9 cellular contexts compared by ENCODE assay signal in genomic region chr5:154647760-154648143, GRCh38.
DNase-seq lines count a peak whose midpoint lies in the region; ATAC-seq, FAIRE-seq and TF ChIP-seq lines count a peak whose summit lies in the region.
"Had no signal": no experiment of that assay in that cellular context is flagged by ENCODE, and none has a peak within 500 bp of the region (broad histone marks: within the 10 kb centered on the region; RNA-seq: fewer than 3 reads in every experiment).

No MANE protein-coding gene starts in this region.

- TF ChIP-seq EP300 in K562 (IDR thresholded peaks at IDR 0.05; ENCODE audit: low read length) (no peak), suprapubic skin (IDR thresholded peaks at IDR 0.05) (no peak)

- no peak for DNase-seq in activated naive CD4-positive, alpha-beta T cell treated with anti-CD3 and anti-CD28 coated beads for 36 hours
- no peak for DNase-seq in activated naive CD4-positive, alpha-beta T cell (lab: John Stamatoyannopoulos, UW)
- DNase-seq in K562 (ENCODE audit: extremely low read depth in 1 of 4, low spot score in 3 of 4): peak in 1 of 4 experiments; percentile 14
- DNase-seq in memory B cell (ENCODE audit: low spot score in 2 of 2): no peak
- no peak for DNase-seq in suprapubic skin (ENCODE audit: low spot score in 2 of 2)
- no peak for DNase-seq in GM13976 (ENCODE audit: low spot score)

- H3K4me2 ChIP-seq in K562 (ENCODE audit: insufficient read depth, low read length): peak overlapping the region; percentile 75

- H3K79me2 ChIP-seq in K562 (ENCODE audit: control insufficient read depth, insufficient read depth, low read length): no peaks in the 10 kb centered on the region

- TF ChIP-seq CTCF in K562 (IDR thresholded peaks at IDR 0.05 in 2 of 3, conservative IDR thresholded peaks at IDR 0.05 in 1 of 3; ENCODE audit: insufficient read depth in 2 of 3, low read depth in 1 of 3, low read length in 3 of 3): no peak
- no peak for TF ChIP-seq CTCF in suprapubic skin (IDR thresholded peaks at IDR 0.05)
- TF ChIP-seq CTCF in GM13976 (IDR thresholded peaks at IDR 0.05; ENCODE audit: borderline replicate concordance, control extremely low read depth, extremely low read depth, insufficient read depth, missing control alignments): no peak

- no peaks in the 10 kb centered on the region for H3K9me3 ChIP-seq in K562 (replicated peaks; ENCODE audit: control insufficient read depth, insufficient read depth, low read depth, low read length)
- H3K9me3 ChIP-seq in suprapubic skin: no peaks in the 10 kb centered on the region

- ATAC-seq in K562 (peak; percentile 31), memory B cell (ENCODE audit: low read depth) (no peak), HG03095 (IDR thresholded peaks at IDR 0.05; ENCODE audit: unreplicated experiment) (no peak), GM18502 (IDR thresholded peaks at IDR 0.05; ENCODE audit: poor library complexity, unreplicated experiment) (no peak)

- H3K36me3 ChIP-seq in K562 (ENCODE audit: control insufficient read depth, insufficient read depth, low read length) (no peaks in the 10 kb centered on the region), suprapubic skin (no peaks in the 10 kb centered on the region)

- peak overlapping the region; percentile 48 to 91; a peak in 3 of 4 replicates for H3K9ac ChIP-seq in K562 (ENCODE audit: insufficient read depth in 1 of 2, low read depth in 2 of 2, low read length in 2 of 2)

- POLR2A ChIA-PET in K562 (lab: Yijun Ruan, JAX): interaction anchor here (0.6 to 1.5 kb wide), 6 partner anchors 16 to 401 kb away, joined by 3 to 4 read pairs (median 3); no protein-coding TSS in a partner anchor

- peaks cover 16% of the 10 kb centered on the region for H3K27me3 Mint-ChIP-seq in activated naive CD4-positive, alpha-beta T cell treated with anti-CD3 and anti-CD28 coated beads for 36 hours (ENCODE audit: low read depth)
- H3K27me3 Mint-ChIP-seq in memory B cell: peaks cover 3% of the 10 kb centered on the region

- H3K9me3 Mint-ChIP-seq in activated naive CD4-positive, alpha-beta T cell treated with anti-CD3 and anti-CD28 coated beads for 36 hours: peaks cover 9% of the 10 kb centered on the region
- peaks cover 5% of the 10 kb centered on the region for H3K9me3 Mint-ChIP-seq in memory B cell

- H3K27ac ChIP-seq in K562 (ENCODE audit: extremely low read depth, low read depth, low read length): peak overlapping the region; percentile 24; the same call in 1 of the 3 replicates
- H3K27ac ChIP-seq in suprapubic skin: no peak overlapping the region

- CTCF ChIA-PET in activated naive CD4-positive, alpha-beta T cell treated with anti-CD3 and anti-CD28 coated beads for 36 hours (lab: Charles Lee): interaction anchor here (0.8 to 0.9 kb wide), 3 partner anchors 20 to 174 kb away, joined by 3 to 4 read pairs (median 3); no protein-coding TSS in a partner anchor
- CTCF ChIA-PET in K562 (lab: Yijun Ruan, JAX; ENCODE audit: low intra/inter-chr PET ratio): interaction anchor here (0.6 to 1.3 kb wide), 2 partner anchors 164 to 402 kb away, joined by 3 to 7 read pairs; no protein-coding TSS in a partner anchor

- no peak for TF ChIP-seq RAD21 in K562 (CRISPR knock-in tag; conservative IDR thresholded peaks at IDR 0.05 in 1 of 2, IDR thresholded peaks at IDR 0.05 in 1 of 2)

- intact Hi-C loops in activated naive CD4-positive, alpha-beta T cell treated with anti-CD3 and anti-CD28 coated beads for 36 hours (cut with micrococcal nuclease): no loop called here
- intact Hi-C loops in K562 (cut with micrococcal nuclease): loop anchor here (10.0 kb wide), 1 partner anchor 647 kb away; no protein-coding TSS in a partner anchor

- H3K27ac Mint-ChIP-seq in activated naive CD4-positive, alpha-beta T cell treated with anti-CD3 and anti-CD28 coated beads for 36 hours: no peak overlapping the region
- no peak overlapping the region for H3K27ac Mint-ChIP-seq in memory B cell

- no peak for FAIRE-seq in K562 (lab: Jason Lieb, UNC)
- FAIRE-seq: GM19239 had no signal

- H3K27me3 ChIP-seq in K562 (ENCODE audit: control insufficient read depth in 2 of 2, insufficient read depth in 2 of 2, low read length in 2 of 2) (no peaks in the 10 kb centered on the region), suprapubic skin (no peaks in the 10 kb centered on the region)

- in situ Hi-C loops in K562 (cut with MboI) (loop anchor here (10.0 to 25.0 kb wide), 3 partner anchors 157 to 640 kb away; partner anchors contain the start of gene KIF4B), GM13976 (cut with MboI; ENCODE audit: low sequenced_read_pairs, unreplicated experiment) (no loop called here)

- peaks cover 12% of the 10 kb centered on the region for H3K4me1 Mint-ChIP-seq in activated naive CD4-positive, alpha-beta T cell treated with anti-CD3 and anti-CD28 coated beads for 36 hours (ENCODE audit: low read depth)
- peaks cover 16% of the 10 kb centered on the region for H3K4me1 Mint-ChIP-seq in memory B cell

- TF ChIP-seq POLR2A in K562 (conservative IDR thresholded peaks at IDR 0.05) (no peak), suprapubic skin (IDR thresholded peaks at IDR 0.05) (no peak)

- H3K4me3 ChIP-seq in K562 (peak overlapping the region; percentile 20; the same call in 1 of the 2 replicates), suprapubic skin (peak overlapping the region; percentile 43)

- H3K4me1 ChIP-seq in K562 (replicated peaks in 1 of 2; ENCODE audit: control insufficient read depth in 2 of 2, insufficient read depth in 2 of 2, low read length in 2 of 2): peaks cover 32 to 36% of the 10 kb centered on the region in 2 experiments
- H3K4me1 ChIP-seq in suprapubic skin: peaks cover 9% of the 10 kb centered on the region

- no TSS peak for BruUV-seq in K562 (replicated peaks; lab: Mats Ljungman, UMichigan)

- no peaks in the 10 kb centered on the region for H3K9me1 ChIP-seq in K562 (ENCODE audit: control insufficient read depth, insufficient read depth, low read length)

- peak overlapping the region; percentile 91 for H2AFZ ChIP-seq in K562 (ENCODE audit: low read depth, low read length)

- whole genome bisulfite sequencing in K562 (ENCODE audit: insufficient coverage, low coverage, missing lambda C conversion rate): 25% methylated on average over 6 of the region's 6 CpGs
- 69% methylated on average over 6 of the region's 6 CpGs for WGBS in suprapubic skin

- no peaks in the 10 kb centered on the region for H3K36me3 Mint-ChIP-seq in activated naive CD4-positive, alpha-beta T cell treated with anti-CD3 and anti-CD28 coated beads for 36 hours (ENCODE audit: low read depth)
- H3K36me3 Mint-ChIP-seq in memory B cell: peaks cover 4% of the 10 kb centered on the region

- H4K20me1 ChIP-seq in K562 (replicated peaks; ENCODE audit: control insufficient read depth, insufficient read depth, low read length): no peaks in the 10 kb centered on the region

- H3K4me3 Mint-ChIP-seq in activated naive CD4-positive, alpha-beta T cell treated with anti-CD3 and anti-CD28 coated beads for 36 hours: peak overlapping the region; percentile 55
- H3K4me3 Mint-ChIP-seq in memory B cell: peak overlapping the region; percentile 89

TF ChIP-seq in K562, 482 proteins besides CTCF, POLR2A, EP300 and RAD21 (continues in another document):
- no peak for TF ChIP-seq NFATC3 (IDR thresholded peaks at IDR 0.05)
